9 cellular contexts compared by ENCODE assay signal in the genomic region with DNA sequence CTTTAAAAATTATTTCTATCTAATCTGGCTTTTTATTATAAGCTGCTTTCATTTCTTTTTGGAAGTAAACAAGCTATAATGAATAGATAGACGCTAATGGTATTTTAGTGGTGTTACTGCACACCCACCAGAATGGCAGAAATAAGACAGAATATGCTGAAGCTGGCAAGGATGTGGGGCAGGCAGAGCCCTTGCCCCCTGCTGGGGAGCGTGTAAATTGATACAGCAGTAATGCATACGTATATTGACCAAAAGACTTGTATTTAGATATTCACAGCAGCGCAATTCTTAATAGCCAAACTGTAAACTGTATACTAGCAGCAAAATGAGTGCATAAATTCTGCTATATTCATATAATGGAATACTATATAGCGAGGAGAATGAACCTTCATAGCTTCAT. TPM values are rescaled to one million over a fixed set of nuclear protein-coding genes. Genes with fewer than 3 reads are reported as not detected.
A peak's percentile ranks its signal among the peaks of the same experiment; 100 is the strongest.
DNase-seq lines count a peak whose midpoint lies in the region; TF ChIP-seq lines count a peak whose summit lies in the region.
"Had no signal": no experiment of that assay in that cellular context is flagged by ENCODE, and none has a peak within 500 bp of the region (broad histone marks: within the 10 kb centered on the region; RNA-seq: fewer than 3 reads in every experiment).

No MANE protein-coding gene starts in this region.

- TF ChIP-seq CTCF in BJ (IDR thresholded peaks at IDR 0.05; ENCODE audit: insufficient read depth, low read depth, low read length) (peak; percentile 30; the same call in 1 of the 2 replicates), GM06990 (IDR thresholded peaks at IDR 0.05; ENCODE audit: insufficient read depth, low read length, poor library complexity, severe bottlenecking) (peak; percentile 34), hepatocyte (IDR thresholded peaks at IDR 0.05; ENCODE audit: poor library complexity) (peak; percentile 9)

- H3K4me3 ChIP-seq in BJ (ENCODE audit: low read depth, low read length) = no peak overlapping the region
- no peak overlapping the region for H3K4me3 ChIP-seq in GM06990 (replicated peaks; ENCODE audit: low read depth, low read length)
- H3K4me3 ChIP-seq in hepatocyte = no peak overlapping the region

- POLR2A ChIA-PET in BJ (lab: Charles Lee) = no interaction called here

- no peaks in the 10 kb centered on the region for H3K9me2 ChIP-seq in hepatocyte (replicated peaks; ENCODE audit: insufficient read depth)

- H3K27me3 Mint-ChIP-seq in activated T-helper 2 cell treated with anti-CD3 and anti-CD28 coated beads, Interferon-gamma antibody, Interleukin-2, Interleukin-4, amounts not matched to agents 10 μg/mL and 5 μg/mL and 100 μg/mL, durations not matched to agents 14 hours and 24 hours and 36 hours (ENCODE audit: low read depth) = no peaks in the 10 kb centered on the region

- 87% methylated on average over 5 of the region's 5 CpGs for WGBS in hepatocyte (ENCODE audit: low lambda C conversion rate, missing lambda C conversion rate)

- no peak overlapping the region for H3K27ac ChIP-seq in hepatocyte

- no peak overlapping the region for H3K27ac Mint-ChIP-seq in activated T-helper 2 cell treated with anti-CD3 and anti-CD28 coated beads, Interferon-gamma antibody, Interleukin-2, Interleukin-4, amounts not matched to agents 10 μg/mL and 5 μg/mL and 100 μg/mL, durations not matched to agents 14 hours and 24 hours and 36 hours

- no peak for DNase-seq in BJ (ENCODE audit: low read depth)
- no peak for DNase-seq in GM06990 (ENCODE audit: extremely low read depth, insufficient read length)
- peak; percentile 6 for DNase-seq in T follicular helper cell (ENCODE audit: low read depth)
- DNase-seq in hepatocyte (ENCODE audit: low spot score) = no peak
- DNase-seq in stimulated activated CD8-positive, alpha-beta memory T cell treated with anti-CD3 and anti-CD28 coated beads, Interleukin-4, amount 100 ng/mL, for 48 hours = no peak
- no peak for DNase-seq in NCI-H2029 (lab: John Stamatoyannopoulos, UW)
- DNase-seq in activated T-helper 2 cell treated with anti-CD3 and anti-CD28 coated beads, Interferon-gamma antibody, Interleukin-2, Interleukin-4, amounts not matched to agents 10 μg/mL and 5 μg/mL and 100 μg/mL, durations not matched to agents 14 hours and 24 hours and 36 hours (ENCODE audit: low spot score) = no peak
- DNase-seq: MV-4-11; stimulated activated CD4-positive, alpha-beta T cell treated with anti-CD3 and anti-CD28 coated beads, Interleukin-1b, Interleukin-23, amount 100 ng/mL, for 48 hours had no signal

- H3K36me3 ChIP-seq in BJ (ENCODE audit: control insufficient read depth, insufficient read depth, low read length) = peaks cover 4% of the 10 kb centered on the region
- H3K36me3 ChIP-seq in GM06990 (ENCODE audit: control insufficient read depth, insufficient read depth, low read length) = peaks cover 8% of the 10 kb centered on the region
- no peaks in the 10 kb centered on the region for H3K36me3 ChIP-seq in hepatocyte (replicated peaks; ENCODE audit: insufficient read depth, low read depth)

- H3K4me2 ChIP-seq in hepatocyte = no peak overlapping the region

- H3K4me1 ChIP-seq in hepatocyte (ENCODE audit: insufficient read depth) = no peaks in the 10 kb centered on the region

- peaks cover 3% of the 10 kb centered on the region for H3K4me1 Mint-ChIP-seq in activated T-helper 2 cell treated with anti-CD3 and anti-CD28 coated beads, Interferon-gamma antibody, Interleukin-2, Interleukin-4, amounts not matched to agents 10 μg/mL and 5 μg/mL and 100 μg/mL, durations not matched to agents 14 hours and 24 hours and 36 hours (ENCODE audit: low read depth)

- CTCF ChIA-PET in BJ (lab: Yijun Ruan, JAX) = interaction anchor here (0.5 to 2.4 kb wide), 3 partner anchors 10 to 381 kb away, joined by 4 to 11 read pairs (median 5); no protein-coding TSS in a partner anchor

- intact Hi-C loops in activated T-helper 2 cell treated with anti-CD3 and anti-CD28 coated beads, Interferon-gamma antibody, Interleukin-2, Interleukin-4, amounts not matched to agents 10 μg/mL and 5 μg/mL and 100 μg/mL, durations not matched to agents 14 hours and 24 hours and 36 hours (cut with micrococcal nuclease) = no loop called here

- H2AFZ ChIP-seq in hepatocyte = no peak overlapping the region

- no peaks in the 10 kb centered on the region for H3K79me2 ChIP-seq in hepatocyte

- H4K20me1 ChIP-seq in hepatocyte (ENCODE audit: insufficient read depth, poor library complexity, severe bottlenecking) = no peaks in the 10 kb centered on the region

- H3K27me3 ChIP-seq in BJ (ENCODE audit: control insufficient read depth, insufficient read depth, low read length) = no peaks in the 10 kb centered on the region
- no peaks in the 10 kb centered on the region for H3K27me3 ChIP-seq in GM06990 (replicated peaks; ENCODE audit: control insufficient read depth, insufficient read depth, low read length)
- no peaks in the 10 kb centered on the region for H3K27me3 ChIP-seq in hepatocyte

- H3K9me3 ChIP-seq in hepatocyte (ENCODE audit: low read depth) = no peaks in the 10 kb centered on the region

- H3K36me3 Mint-ChIP-seq in activated T-helper 2 cell treated with anti-CD3 and anti-CD28 coated beads, Interferon-gamma antibody, Interleukin-2, Interleukin-4, amounts not matched to agents 10 μg/mL and 5 μg/mL and 100 μg/mL, durations not matched to agents 14 hours and 24 hours and 36 hours (ENCODE audit: low read depth) = peaks cover 70% of the 10 kb centered on the region

- H3K4me3 Mint-ChIP-seq in activated T-helper 2 cell treated with anti-CD3 and anti-CD28 coated beads, Interferon-gamma antibody, Interleukin-2, Interleukin-4, amounts not matched to agents 10 μg/mL and 5 μg/mL and 100 μg/mL, durations not matched to agents 14 hours and 24 hours and 36 hours (ENCODE audit: low read depth) = no peak overlapping the region

- no peaks in the 10 kb centered on the region for H3K9me3 Mint-ChIP-seq in activated T-helper 2 cell treated with anti-CD3 and anti-CD28 coated beads, Interferon-gamma antibody, Interleukin-2, Interleukin-4, amounts not matched to agents 10 μg/mL and 5 μg/mL and 100 μg/mL, durations not matched to agents 14 hours and 24 hours and 36 hours

RNA-seq across cellular contexts. Expression of a gene that starts 35.3 kb away (rescaled TPM):
- polyA plus RNA-seq in BJ (2011; rRNA removed) (20.6 and 30.6 TPM in 2 replicates), hepatocyte (17.9 and 20.0 TPM in 2 replicates)
- polyA minus RNA-seq in BJ (2011; rRNA and poly(A)+ RNA removed) = 12.3 and 17.0 TPM in 2 replicates
- 42.0 and 46.9 TPM in 2 replicates for total RNA-seq in hepatocyte
- total RNA-seq in activated T-helper 2 cell treated with anti-CD3 and anti-CD28 coated beads, Interferon-gamma antibody, Interleukin-2, Interleukin-4, amounts not matched to agents 10 μg/mL and 5 μg/mL and 100 μg/mL, durations not matched to agents 14 hours and 24 hours and 36 hours = 16.3 and 16.9 TPM in 2 replicates

RNA-seq across cellular contexts. Expression of a gene that starts 49.3 kb away (rescaled TPM):
- polyA plus RNA-seq in BJ (2011; rRNA removed) = 175 and 265 TPM in 2 replicates
- polyA minus RNA-seq in BJ (2011; rRNA and poly(A)+ RNA removed) = 50.6 and 74.3 TPM in 2 replicates
- total RNA-seq in hepatocyte = 81.4 and 82.6 TPM in 2 replicates
- polyA plus RNA-seq in hepatocyte = 180 and 219 TPM in 2 replicates
- 94.4 and 108 TPM in 2 replicates for total RNA-seq in activated T-helper 2 cell treated with anti-CD3 and anti-CD28 coated beads, Interferon-gamma antibody, Interleukin-2, Interleukin-4, amounts not matched to agents 10 μg/mL and 5 μg/mL and 100 μg/mL, durations not matched to agents 14 hours and 24 hours and 36 hours

RNA-seq across cellular contexts. Expression of a gene that starts 54.6 kb away (rescaled TPM):
- 1.5 and 1.7 TPM in 2 replicates for polyA plus RNA-seq in BJ (2011; rRNA removed)
- polyA minus RNA-seq in BJ (2011; rRNA and poly(A)+ RNA removed) = 0.66 and 0.98 TPM in 2 replicates
- total RNA-seq in hepatocyte = 1.4 and 1.7 TPM in 2 replicates
- 1.5 and 3.1 TPM in 2 replicates for polyA plus RNA-seq in hepatocyte
- total RNA-seq in activated T-helper 2 cell treated with anti-CD3 and anti-CD28 coated beads, Interferon-gamma antibody, Interleukin-2, Interleukin-4, amounts not matched to agents 10 μg/mL and 5 μg/mL and 100 μg/mL, durations not matched to agents 14 hours and 24 hours and 36 hours = 232 and 242 TPM in 2 replicates

Comparison
In these comparisons a context has a peak if more than half of its experiments do, and no peak if none do; other contexts are left out.
1. RNA of a gene that starts 54.6 kb away (total RNA-seq): 232 to 242 TPM in activated T-helper 2 cell treated with anti-CD3 and anti-CD28 coated beads, Interferon-gamma antibody, Interleukin-2, Interleukin-4, amounts not matched to agents 10 μg/mL and 5 μg/mL and 100 μg/mL, durations not matched to agents 14 hours and 24 hours and 36 hours; 1.4 to 1.7 TPM in hepatocyte; every median in the first group is over 10 times any median in the second.
2. Peak in every context shown above with its lines, with median percentiles within 50 percentile points of each other: CTCF ChIP-seq.